In genomic region chr3:185585523-185585861, GRCh38 we compare ENCODE assay signal across 8 cellular contexts. TPM values are rescaled to one million over a fixed set of nuclear protein-coding genes. Genes with fewer than 3 reads are reported as not detected.
DNase-seq lines count a peak whose midpoint lies in the region; ATAC-seq and TF ChIP-seq lines count a peak whose summit lies in the region.

No MANE protein-coding gene starts in this region.

- H3K9me3 ChIP-seq in Peyer's patch: no peaks in the 10 kb centered on the region
- no peaks in the 10 kb centered on the region for H3K9me3 ChIP-seq in esophagus muscularis mucosa
- no peaks in the 10 kb centered on the region for H3K9me3 ChIP-seq in prostate gland

- peaks cover 4 to 32% (median 11%) of the 10 kb centered on the region in 4 donors for H3K4me1 ChIP-seq in Peyer's patch
- H3K4me1 ChIP-seq in esophagus muscularis mucosa: peaks cover 20 to 39% (median 38%) of the 10 kb centered on the region in 4 donors
- H3K4me1 ChIP-seq in prostate gland (replicated peaks): no peaks in the 10 kb centered on the region

- peak in 2 of 3 donors; percentile 67 for DNase-seq in Peyer's patch
- DNase-seq in esophagus muscularis mucosa (ENCODE audit: extremely low spot score): no peak
- no peak for DNase-seq in prostate gland (ENCODE audit: low spot score)
- no peak for DNase-seq in nucleus accumbens (lab: John Stamatoyannopoulos, UW)
- DNase-seq in NCI-H1092 (lab: John Stamatoyannopoulos, UW): no peak

- H3K27me3 ChIP-seq in Peyer's patch: no peaks in the 10 kb centered on the region
- H3K27me3 ChIP-seq in esophagus muscularis mucosa: no peaks in the 10 kb centered on the region
- no peaks in the 10 kb centered on the region for H3K27me3 ChIP-seq in prostate gland (replicated peaks; ENCODE audit: insufficient read depth)

- peak overlapping the region; percentile 67; the same call in 1 of the 2 replicates for H3K4me3 ChIP-seq in GM08714 (ENCODE audit: low read length)
- peak overlapping the region; percentile 71 to 94 (median 86) for H3K4me3 ChIP-seq in Peyer's patch
- H3K4me3 ChIP-seq in esophagus muscularis mucosa: peak overlapping the region; percentile 73 to 98 (median 86)
- H3K4me3 ChIP-seq in prostate gland: peak overlapping the region; percentile 82

- ATAC-seq in GM18511 (IDR thresholded peaks at IDR 0.05; ENCODE audit: unreplicated experiment) (no peak), GM18858 (IDR thresholded peaks at IDR 0.05; ENCODE audit: unreplicated experiment) (no peak)

- TF ChIP-seq CTCF in Peyer's patch (IDR thresholded peaks at IDR 0.05) (no peak), esophagus muscularis mucosa (IDR thresholded peaks at IDR 0.05) (no peak), prostate gland (IDR thresholded peaks at IDR 0.05) (no peak)

- peak overlapping the region; percentile 94 to 96 (median 94) for H3K27ac ChIP-seq in Peyer's patch
- peak overlapping the region; percentile 93 to 99 (median 97) for H3K27ac ChIP-seq in esophagus muscularis mucosa (replicated peaks in 1 of 4)
- H3K27ac ChIP-seq in prostate gland: peak overlapping the region; percentile 95 to 97

- intact Hi-C loops in esophagus muscularis mucosa (cut with DNase I): no loop called here
- intact Hi-C loops in prostate gland (cut with DNase I): no loop called here

- no peak for TF ChIP-seq EP300 in esophagus muscularis mucosa (IDR thresholded peaks at IDR 0.05)

- H3K36me3 ChIP-seq in Peyer's patch (peaks cover 0 to 6% (median 0%) of the 10 kb centered on the region in 3 donors), esophagus muscularis mucosa (peaks cover 0 to 6% (median 3%) of the 10 kb centered on the region in 4 donors), prostate gland (no peaks in the 10 kb centered on the region)

- WGBS in esophagus muscularis mucosa: 43% methylated on average over 9 of the region's 9 CpGs
- WGBS in prostate gland: 25% methylated on average over 9 of the region's 9 CpGs

- no peak for TF ChIP-seq POLR2A in Peyer's patch (IDR thresholded peaks at IDR 0.05)
- no peak for TF ChIP-seq POLR2A in esophagus muscularis mucosa (IDR thresholded peaks at IDR 0.05; ENCODE audit: low read depth)
- no peak for TF ChIP-seq POLR2A in prostate gland (IDR thresholded peaks at IDR 0.05)

RNA-seq across cellular contexts. Expression of gene SENP2, which starts 0.6 kb away (rescaled TPM):
- total RNA-seq in Peyer's patch (10 to 100 TPM; 21.8 to 48.7 (median 28.7) TPM), esophagus muscularis mucosa (10 to 100 TPM; 22.4 to 32.2 (median 26.8) TPM), prostate gland (10 to 100 TPM; 25.3 to 27.0 TPM)

RNA-seq across cellular contexts. Expression of gene LIPH, which starts 33.1 kb away (rescaled TPM):
- total RNA-seq in Peyer's patch: 10 to 100 TPM in 3 of 4 donors, 1 to 10 TPM in 1; 5.8 to 27.5 (median 22.1) TPM
- under 1 TPM in 2 of 4 donors, not detected in 2; 0.06 to 0.34 TPM for total RNA-seq in esophagus muscularis mucosa
- total RNA-seq in prostate gland: 10 to 100 TPM; 17.0 to 19.6 TPM

Comparison
In these comparisons a context has a peak if more than half of its experiments do, and no peak if none do; other contexts are left out.
1. DNase-seq: peak in Peyer's patch (2 of 3); none in esophagus muscularis mucosa (single experiment), prostate gland (single experiment), nucleus accumbens (0 of 56) and NCI-H1092 (single experiment).
2. RNA of gene LIPH, which starts 33.1 kb away (total RNA-seq): 5.8 to 27.5 TPM in Peyer's patch and 17.0 to 19.6 TPM in prostate gland; 0.06 to 0.34 TPM in esophagus muscularis mucosa; every median in the first group is over 4 times any median in the second.
3. Peak in every context shown above with its lines, with median percentiles within 50 percentile points of each other: H3K4me3 ChIP-seq and H3K27ac ChIP-seq.